ENCODE assay signal across 7 cellular contexts in the genomic region with DNA sequence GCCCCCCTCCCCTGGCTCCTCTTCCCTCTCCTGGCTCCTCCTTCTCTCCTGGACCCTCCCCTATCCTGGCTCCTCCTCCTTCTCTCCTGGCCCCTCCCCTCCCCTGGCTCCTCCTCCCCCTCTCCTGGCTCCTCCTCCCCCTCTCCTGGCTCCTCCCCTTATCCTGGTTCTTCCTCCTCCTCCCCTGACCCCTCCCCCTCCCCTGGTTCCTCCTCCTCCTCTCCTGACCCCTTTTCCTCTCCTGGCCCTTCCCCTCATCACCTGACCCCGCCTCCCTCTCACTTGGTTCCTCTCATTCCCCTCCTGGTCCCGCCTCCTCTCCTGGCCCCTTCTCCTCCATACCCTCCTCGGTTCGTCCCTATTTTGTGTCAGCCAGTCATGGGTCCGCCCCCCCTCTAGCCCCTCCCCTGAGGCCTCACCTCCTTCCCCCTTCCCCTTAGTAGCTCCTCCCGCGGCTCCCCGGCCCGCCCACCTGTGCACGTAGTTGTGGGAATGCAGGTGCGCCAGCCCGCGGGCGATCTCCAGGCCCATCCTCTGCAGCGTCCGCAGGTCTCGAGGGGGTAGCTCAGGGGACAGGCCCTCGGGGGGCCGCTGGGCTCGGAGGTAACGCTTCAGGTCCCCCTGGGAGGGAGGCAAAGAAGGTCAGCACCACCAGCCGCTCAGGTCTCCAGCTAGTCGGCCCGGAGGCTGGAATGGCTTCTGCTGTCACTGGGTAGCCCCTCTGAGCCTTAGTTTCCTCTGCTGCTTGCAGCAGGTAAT. TPM values are rescaled to one million over a fixed set of nuclear protein-coding genes. Genes with fewer than 3 reads are reported as not detected.
DNase-seq lines count a peak whose midpoint lies in the region; ATAC-seq and TF ChIP-seq lines count a peak whose summit lies in the region.
"Had no signal": no experiment of that assay in that cellular context is flagged by ENCODE, and none has a peak within 500 bp of the region (broad histone marks: within the 10 kb centered on the region; RNA-seq: fewer than 3 reads in every experiment).

No MANE protein-coding gene starts in this region.

- dilution Hi-C loops in IMR-90 (cut with HindIII; ENCODE audit: low sequenced_read_pairs, unreplicated experiment) = no loop called here

- H3K4me3 ChIP-seq in IMR-90 (ENCODE audit: insufficient read depth, low read depth, low read length) = no peak overlapping the region
- peak overlapping the region; percentile 68 for H3K4me3 ChIP-seq in SK-N-MC
- H3K4me3 ChIP-seq in colonic mucosa = no peak overlapping the region
- H3K4me3 ChIP-seq in psoas muscle = no peak overlapping the region

- H4K91ac ChIP-seq in IMR-90 (ENCODE audit: insufficient read depth, low read depth, low read length) = no peak overlapping the region

- no peak overlapping the region for H4K8ac ChIP-seq in IMR-90 (ENCODE audit: low read depth in 2 of 2, low read length in 2 of 2)

- H4K5ac ChIP-seq in IMR-90 (ENCODE audit: low read depth, low read length) = no peak overlapping the region

- ATAC-seq in IMR-90 (ENCODE audit: low read depth) (peak; percentile 66), psoas muscle (peak; percentile 26 to 53 (median 41)), GM19023 (IDR thresholded peaks at IDR 0.05; ENCODE audit: unreplicated experiment) (no peak)

- H2BK20ac ChIP-seq in IMR-90 (ENCODE audit: low read depth, low read length) = no peak overlapping the region

- H3K36me3 ChIP-seq in IMR-90 (ENCODE audit: control insufficient read depth, insufficient read depth, low read length) (no peaks in the 10 kb centered on the region), SK-N-MC (ENCODE audit: insufficient read depth, low read length) (no peaks in the 10 kb centered on the region), colonic mucosa (no peaks in the 10 kb centered on the region), psoas muscle (ENCODE audit: insufficient read depth in 1 of 2, low read depth in 1 of 2) (no peaks in the 10 kb centered on the region)

- WGBS in IMR-90 (ENCODE audit: extremely low coverage in 2 of 2, insufficient read length in 1 of 2), 2 experiments = 9% methylated on average over 10 of the region's 24 CpGs; no CpG with 5 or more reads in 1 of the 2 experiments
- WGBS in psoas muscle, 3 donors = 7 to 14% (median 12%) methylated on average over 21 to 24 of the region's 24 CpGs

- no peak for TF ChIP-seq RAD21 in IMR-90 (IDR thresholded peaks at IDR 0.05; ENCODE audit: low read length)

- H2BK15ac ChIP-seq in IMR-90 (ENCODE audit: low read depth, low read length) = no peak overlapping the region

- H3K9me3 ChIP-seq in IMR-90 (ENCODE audit: control insufficient read depth, insufficient read depth, low read length) (no peaks in the 10 kb centered on the region), SK-N-MC (ENCODE audit: low read depth, low read length) (no peaks in the 10 kb centered on the region), colonic mucosa (no peaks in the 10 kb centered on the region), psoas muscle (no peaks in the 10 kb centered on the region)

- DNase-seq in IMR-90 (no peak), SK-N-MC (ENCODE audit: low read depth, low spot score) (peak; percentile 85), colonic mucosa (peak; percentile 89), psoas muscle (no peak)

- peaks cover 42% of the 10 kb centered on the region for H3K27me3 ChIP-seq in IMR-90 (ENCODE audit: control insufficient read depth, insufficient read depth, low read length)
- H3K27me3 ChIP-seq in colonic mucosa = peaks cover 14% of the 10 kb centered on the region
- peaks cover 0 to 40% (median 19%) of the 10 kb centered on the region in 3 donors for H3K27me3 ChIP-seq in psoas muscle (ENCODE audit: insufficient read depth in 3 of 3, low read length in 2 of 3)

- no peak overlapping the region for H2AFZ ChIP-seq in IMR-90 (replicated peaks; ENCODE audit: low read length, poor library complexity)

- no peak overlapping the region for H2BK5ac ChIP-seq in IMR-90 (ENCODE audit: low read depth, low read length, poor library complexity, severe bottlenecking)

- H3K79me1 ChIP-seq in IMR-90 (ENCODE audit: low read depth in 1 of 2, low read length in 2 of 2) = no peaks in the 10 kb centered on the region

- POLR2A ChIA-PET in IMR-90 (lab: Charles Lee; ENCODE audit: unreplicated experiment) = no interaction called here

- CTCF ChIA-PET in IMR-90 (lab: Yijun Ruan, JAX) = no interaction called here

- H3K27ac ChIP-seq in 22Rv1 = peak overlapping the region; percentile 88
- no peak overlapping the region for H3K27ac ChIP-seq in IMR-90 (ENCODE audit: insufficient read depth, low read length)
- no peak overlapping the region for H3K27ac ChIP-seq in SK-N-MC
- no peak overlapping the region for H3K27ac ChIP-seq in colonic mucosa
- H3K27ac ChIP-seq in psoas muscle = no peak overlapping the region

- TF ChIP-seq POLR2A in IMR-90 (IDR thresholded peaks at IDR 0.05; ENCODE audit: low read depth, low read length) = no peak

- H3K4ac ChIP-seq in IMR-90 (ENCODE audit: low read depth, low read length) = no peak overlapping the region

- H3K4me1 ChIP-seq in IMR-90 (ENCODE audit: control insufficient read depth, insufficient read depth, low read length) (peaks cover 3% of the 10 kb centered on the region; the same call in 1 of the 2 replicates), colonic mucosa (no peaks in the 10 kb centered on the region), psoas muscle (no peaks in the 10 kb centered on the region)

- H2AK5ac ChIP-seq in IMR-90 (ENCODE audit: low read depth, low read length) = no peak overlapping the region

- in situ Hi-C loops in IMR-90 (cut with MboI; ENCODE audit: low sequenced_read_pairs) = no loop called here

- BruUV-seq in IMR-90 (replicated peaks; lab: Mats Ljungman, UMichigan) = no TSS peak

- no peak for TF ChIP-seq CTCF in 22Rv1 (IDR thresholded peaks at IDR 0.05)
- TF ChIP-seq CTCF in IMR-90 (conservative IDR thresholded peaks at IDR 0.05; ENCODE audit: low read depth, low read length) = no peak
- TF ChIP-seq CTCF in colonic mucosa (IDR thresholded peaks at IDR 0.05) = no peak
- no peak for TF ChIP-seq CTCF in psoas muscle (IDR thresholded peaks at IDR 0.05)

- H2BK120ac ChIP-seq in IMR-90 (ENCODE audit: low read depth, low read length) = no peak overlapping the region

- H3K9ac ChIP-seq in IMR-90 (ENCODE audit: low read depth, low read length) = no peak overlapping the region
- no peak overlapping the region for H3K9ac ChIP-seq in SK-N-MC (ENCODE audit: insufficient read length)
- peak overlapping the region in 1 of 2 donors; percentile 43 for H3K9ac ChIP-seq in colonic mucosa (ENCODE audit: low read depth in 2 of 2, low read length in 2 of 2)

- no peak overlapping the region for H2AK9ac ChIP-seq in IMR-90 (replicated peaks; ENCODE audit: low read depth, low read length, poor library complexity)

- no peaks in the 10 kb centered on the region; the same call in 1 of the 2 replicates for H4K20me1 ChIP-seq in IMR-90 (ENCODE audit: insufficient read depth, low read length)

- no peaks in the 10 kb centered on the region for H3K9me1 ChIP-seq in IMR-90 (ENCODE audit: insufficient read depth, low read length)

- H3K4me2 ChIP-seq in IMR-90 (ENCODE audit: low read depth, low read length) = no peak overlapping the region

- no peak overlapping the region for H3K56ac ChIP-seq in IMR-90 (ENCODE audit: extremely low read depth, insufficient read depth, low read length)

- no peak overlapping the region for H3K18ac ChIP-seq in IMR-90 (ENCODE audit: low read depth, low read length)

- intact Hi-C loops in IMR-90 (cut with micrococcal nuclease) (no loop called here), colonic mucosa (cut with DNase I) (no loop called here), psoas muscle (cut with DNase I) (no loop called here)

- H3K23ac ChIP-seq in IMR-90 (ENCODE audit: low read depth, low read length) = no peak overlapping the region

- no peak overlapping the region for H3K14ac ChIP-seq in IMR-90 (replicated peaks; ENCODE audit: low read depth, low read length)

RNA-seq across cellular contexts. Expression of a gene that starts 9.5 kb away (rescaled TPM):
- 0.18 TPM in 1 of 2 replicates, not detected in the other for total RNA-seq in IMR-90 (2012; rRNA removed)
- 0.60 and 0.87 TPM in 2 replicates for polyA plus RNA-seq in IMR-90 (2012; rRNA removed)
- polyA plus RNA-seq in IMR-90 (2012; cell fraction: cytosol; rRNA removed) = 0.70 and 0.79 TPM in 2 replicates
- 2.9 and 5.0 TPM in 2 replicates for polyA plus RNA-seq in IMR-90 (2012; cell fraction: nucleus; rRNA removed; ENCODE audit: low replicate concordance)
- total RNA-seq in colonic mucosa = 1 to 10 TPM; 1.7 to 3.1 TPM
- under 1 TPM in 2 of 4 donors, not detected in 2; 0.06 to 0.14 TPM for total RNA-seq in psoas muscle
- polyA plus RNA-seq in psoas muscle = under 1 TPM; 0.03 to 0.06 (median 0.05) TPM
- total RNA-seq: glomerular endothelial cell had no signal

RNA-seq across cellular contexts. Expression of a gene that starts 33.0 kb away (rescaled TPM):
- 35.8 and 38.3 TPM in 2 replicates for total RNA-seq in IMR-90 (2012; rRNA removed)
- polyA plus RNA-seq in IMR-90 (2012; rRNA removed) = 56.1 and 62.0 TPM in 2 replicates
- 49.6 and 59.9 TPM in 2 replicates for polyA plus RNA-seq in IMR-90 (2012; cell fraction: cytosol; rRNA removed)
- polyA plus RNA-seq in IMR-90 (2012; cell fraction: nucleus; rRNA removed; ENCODE audit: low replicate concordance) = 149 and 158 TPM in 2 replicates
- 10 to 100 TPM; 55.4 to 70.2 TPM for total RNA-seq in colonic mucosa
- total RNA-seq in psoas muscle = 10 to 100 TPM; 21.8 to 45.2 (median 29.4) TPM
- 10 to 100 TPM; 36.6 to 41.0 (median 39.5) TPM for polyA plus RNA-seq in psoas muscle

RNA-seq across cellular contexts. Expression of a gene that starts 46.8 kb away (rescaled TPM):
- total RNA-seq in IMR-90 (2012; rRNA removed) (under 0.01 and 0.18 TPM in 2 replicates), colonic mucosa (under 1 TPM; 0.35 to 0.99 TPM), psoas muscle (1 to 10 TPM in 3 of 4 donors, under 1 TPM in 1; 0.65 to 2.6 (median 1.3) TPM)
- polyA plus RNA-seq in IMR-90 (2012; rRNA removed) (0.34 and 0.39 TPM in 2 replicates), psoas muscle (1 to 10 TPM in 1 of 3 donors, under 1 TPM in 2; 0.28 to 1.6 (median 0.58) TPM)
- 0.11 and 0.29 TPM in 2 replicates for polyA plus RNA-seq in IMR-90 (2012; cell fraction: cytosol; rRNA removed)
- 2.0 and 4.1 TPM in 2 replicates for polyA plus RNA-seq in IMR-90 (2012; cell fraction: nucleus; rRNA removed; ENCODE audit: low replicate concordance)

RNA-seq across cellular contexts. Expression of a gene that starts 49.8 kb away (rescaled TPM):
- total RNA-seq in IMR-90 (2012; rRNA removed) (not detected in 2 replicates), colonic mucosa (1 to 10 TPM; 1.4 to 7.7 TPM), psoas muscle (not detected)
- polyA plus RNA-seq in IMR-90 (2012; rRNA removed) (0.09 TPM in 1 of 2 replicates, not detected in the other), psoas muscle (under 1 TPM in 2 of 3 donors, not detected in 1; 0.06 to 0.23 TPM)
- polyA plus RNA-seq in IMR-90 (2012; cell fraction: cytosol; rRNA removed) = 0.08 TPM in 1 of 2 replicates, not detected in the other
- polyA plus RNA-seq in IMR-90 (2012; cell fraction: nucleus; rRNA removed; ENCODE audit: low replicate concordance) = 0.13 and 0.23 TPM in 2 replicates
- total RNA-seq: glomerular endothelial cell had no signal

RNA-seq across cellular contexts. Expression of a gene that starts 56.4 kb away (rescaled TPM):
- total RNA-seq in IMR-90 (2012; rRNA removed) = 22.0 and 32.5 TPM in 2 replicates
- 22.5 and 25.2 TPM in 2 replicates for polyA plus RNA-seq in IMR-90 (2012; rRNA removed)
- 20.0 and 42.6 TPM in 2 replicates for polyA plus RNA-seq in IMR-90 (2012; cell fraction: cytosol; rRNA removed)
- 13.1 and 26.6 TPM in 2 replicates for polyA plus RNA-seq in IMR-90 (2012; cell fraction: nucleus; rRNA removed; ENCODE audit: low replicate concordance)
- total RNA-seq in colonic mucosa = 10 to 100 TPM; 17.0 to 45.8 TPM
- 10 to 100 TPM; 24.6 to 46.0 (median 40.3) TPM for total RNA-seq in psoas muscle
- polyA plus RNA-seq in psoas muscle = 10 to 100 TPM; 24.2 to 53.7 (median 42.0) TPM

Comparison
In these comparisons a context has a peak if more than half of its experiments do, and no peak if none do; other contexts are left out.
1. DNase-seq: peak in SK-N-MC (single experiment) and colonic mucosa (single experiment); none in IMR-90 (single experiment) and psoas muscle (0 of 2).